ENCODE assay signal across 15 cellular contexts in genomic region chr6:111769365-111770127, GRCh38.
A peak's percentile ranks its signal among the peaks of the same experiment; 100 is the strongest.
DNase-seq lines count a peak whose midpoint lies in the region; ATAC-seq lines count a peak whose summit lies in the region.
"Had no signal": no experiment of that assay in that cellular context is flagged by ENCODE, and none has a peak within 500 bp of the region (broad histone marks: within the 10 kb centered on the region; RNA-seq: fewer than 3 reads in every experiment).

No MANE protein-coding gene starts in this region.

- peaks cover 36% of the 10 kb centered on the region for H3K36me3 Mint-ChIP-seq in activated naive CD8-positive, alpha-beta T cell
- peaks cover 17% of the 10 kb centered on the region for H3K36me3 Mint-ChIP-seq in natural killer cell treated with Interleukin-12 subunit alpha and Interleukin-12 subunit beta and Interleukin-15 and Interleukin-18, amount 100 ng/mL, for 72 hours

- peak overlapping the region; percentile 100 for H3K27ac Mint-ChIP-seq in activated naive CD8-positive, alpha-beta T cell
- peak overlapping the region in 1 of 2 donors; percentile 99 for H3K27ac Mint-ChIP-seq in natural killer cell treated with Interleukin-12 subunit alpha and Interleukin-12 subunit beta and Interleukin-15 and Interleukin-18, amount 100 ng/mL, for 72 hours

- peaks cover 3% of the 10 kb centered on the region for H3K9me3 Mint-ChIP-seq in activated naive CD8-positive, alpha-beta T cell (ENCODE audit: low read depth)
- H3K9me3 Mint-ChIP-seq in natural killer cell treated with Interleukin-12 subunit alpha and Interleukin-12 subunit beta and Interleukin-15 and Interleukin-18, amount 100 ng/mL, for 72 hours: peaks cover 2% of the 10 kb centered on the region

- peaks cover 91% of the 10 kb centered on the region for H3K4me1 Mint-ChIP-seq in activated naive CD8-positive, alpha-beta T cell (ENCODE audit: low read depth)
- H3K4me1 Mint-ChIP-seq in natural killer cell treated with Interleukin-12 subunit alpha and Interleukin-12 subunit beta and Interleukin-15 and Interleukin-18, amount 100 ng/mL, for 72 hours (ENCODE audit: low read depth in 2 of 2): peaks cover 84 to 87% of the 10 kb centered on the region in 2 donors

- no peak for ATAC-seq in natural killer cell treated with Interleukin-12 subunit alpha and Interleukin-12 subunit beta and Interleukin-15 and Interleukin-18, amount 100 ng/mL, for 72 hours
- ATAC-seq in HG03565 (IDR thresholded peaks at IDR 0.05; ENCODE audit: unreplicated experiment): no peak

- DNase-seq in NCI-H1417 (lab: John Stamatoyannopoulos, UW) (peak in 2 of 3 experiments; percentile 29 to 33), NCI-H1417 treated with DMSO at 0.1 percent for 48 hours (lab: John Stamatoyannopoulos, UW) (no peak), LHCN-M2 (ENCODE audit: low read depth) (peak; percentile 41), HPDE6-E6E7 (ENCODE audit: extremely low spot score) (no peak)
- DNase-seq in natural killer cell treated with Interleukin-12 subunit alpha and Interleukin-12 subunit beta and Interleukin-15 and Interleukin-18, amount 100 ng/mL, for 72 hours (ENCODE audit: low spot score): no peak
- DNase-seq in stimulated activated CD8-positive, alpha-beta memory T cell treated with anti-CD3 and anti-CD28 coated beads, Interleukin-4, amount 100 ng/mL, for 48 hours: no peak
- DNase-seq: anterior cingulate cortex, Caco-2, mammary epithelial cell, NCI-H146, NCI-H774, Right ventricle myocardium superior, substantia nigra had no signal

- H3K4me3 Mint-ChIP-seq in activated naive CD8-positive, alpha-beta T cell: peak overlapping the region; percentile 46
- H3K4me3 Mint-ChIP-seq in natural killer cell treated with Interleukin-12 subunit alpha and Interleukin-12 subunit beta and Interleukin-15 and Interleukin-18, amount 100 ng/mL, for 72 hours: peak overlapping the region; percentile 90

- no peaks in the 10 kb centered on the region for H3K27me3 Mint-ChIP-seq in activated naive CD8-positive, alpha-beta T cell
- H3K27me3 Mint-ChIP-seq in natural killer cell treated with Interleukin-12 subunit alpha and Interleukin-12 subunit beta and Interleukin-15 and Interleukin-18, amount 100 ng/mL, for 72 hours: no peaks in the 10 kb centered on the region

Comparison
In these comparisons a context has a peak if more than half of its experiments do, and no peak if none do; other contexts are left out.
1. DNase-seq: peak in NCI-H1417 (2 of 3) and LHCN-M2 (single experiment); none in NCI-H1417 treated with DMSO at 0.1 percent for 48 hours (single experiment), natural killer cell treated with Interleukin-12 subunit alpha and Interleukin-12 subunit beta and Interleukin-15 and Interleukin-18, amount 100 ng/mL, for 72 hours (single experiment), stimulated activated CD8-positive, alpha-beta memory T cell treated with anti-CD3 and anti-CD28 coated beads, Interleukin-4, amount 100 ng/mL, for 48 hours (single experiment) and HPDE6-E6E7 (single experiment).